Comparison of ENCODE assay signal across 23 cellular contexts in genomic region chr15:74850398-74850797, GRCh38. TPM values are rescaled to one million over a fixed set of nuclear protein-coding genes. Genes with fewer than 3 reads are reported as not detected.
DNase-seq lines count a peak whose midpoint lies in the region; ATAC-seq and TF ChIP-seq lines count a peak whose summit lies in the region.
"Had no signal": no experiment of that assay in that cellular context is flagged by ENCODE, and none has a peak within 500 bp of the region (broad histone marks: within the 10 kb centered on the region; RNA-seq: fewer than 3 reads in every experiment).

No MANE protein-coding gene starts in this region.

- peak overlapping the region; percentile 28 for H2AK9ac ChIP-seq in IMR-90 (replicated peaks; ENCODE audit: low read depth, low read length, poor library complexity)

- H3K18ac ChIP-seq in IMR-90 (ENCODE audit: low read depth, low read length), result no peak overlapping the region

- H2BK15ac ChIP-seq in IMR-90 (ENCODE audit: low read depth, low read length), result no peak overlapping the region

- dilution Hi-C loops in IMR-90 (cut with HindIII; ENCODE audit: low sequenced_read_pairs, unreplicated experiment) (no loop called here), mammary epithelial cell (cut with HindIII; ENCODE audit: low sequenced_read_pairs) (loop anchor here (5.0 kb wide), 3 partner anchors 33 to 78 kb away; partner anchors contain the start of gene FAM219B)

- H3K36me3 ChIP-seq in IMR-90 (ENCODE audit: control insufficient read depth, insufficient read depth, low read length) (peaks cover 60% of the 10 kb centered on the region), mucosa of descending colon (ENCODE audit: low read depth) (peaks cover 23% of the 10 kb centered on the region), parathyroid adenoma (ENCODE audit: control insufficient read depth, insufficient read depth, low read length) (no peaks in the 10 kb centered on the region), mammary epithelial cell (ENCODE audit: insufficient read depth, low read length) (peaks cover 31% of the 10 kb centered on the region)

- TF ChIP-seq RAD21 in IMR-90 (IDR thresholded peaks at IDR 0.05; ENCODE audit: low read length), result no peak

- no peak overlapping the region for H3K27ac ChIP-seq in IMR-90 (ENCODE audit: insufficient read depth, low read length)
- H3K27ac ChIP-seq in parathyroid adenoma, result peak overlapping the region; percentile 84
- no peak overlapping the region for H3K27ac ChIP-seq in mammary epithelial cell (ENCODE audit: insufficient read depth, low read depth, low read length)
- H3K27ac ChIP-seq: 22Rv1, BLaER1, C4-2B had no signal

- H3K4me2 ChIP-seq in IMR-90 (ENCODE audit: low read depth, low read length), result no peak overlapping the region
- no peak overlapping the region for H3K4me2 ChIP-seq in parathyroid adenoma (ENCODE audit: low read length)
- no peak overlapping the region for H3K4me2 ChIP-seq in mammary epithelial cell (ENCODE audit: insufficient read depth, low read depth, low read length)
- H3K4me2 ChIP-seq: BLaER1, GM23338 had no signal

- CTCF ChIA-PET in IMR-90 (lab: Yijun Ruan, JAX), result no interaction called here
- CTCF ChIA-PET in mammary epithelial cell (lab: Charles Lee; ENCODE audit: low non-redundant PET), result no interaction called here

- H3K79me2 ChIP-seq in parathyroid adenoma (no peaks in the 10 kb centered on the region), mammary epithelial cell (ENCODE audit: insufficient read depth, low read length) (peaks cover 4% of the 10 kb centered on the region)

- H4K20me1 ChIP-seq in IMR-90 (ENCODE audit: insufficient read depth, low read length) (peaks cover 12% of the 10 kb centered on the region), mammary epithelial cell (ENCODE audit: insufficient read depth, low read length) (no peaks in the 10 kb centered on the region)

- ATAC-seq in IMR-90 (ENCODE audit: low read depth), result no peak
- peak; percentile 74 for ATAC-seq in left colon
- peak; percentile 59 for ATAC-seq in mucosa of descending colon
- ATAC-seq in GM18909 (IDR thresholded peaks at IDR 0.05; ENCODE audit: poor library complexity, unreplicated experiment), result no peak
- ATAC-seq: CD8-positive, alpha-beta T cell; GM12878; GM23338; HCT116 had no signal

- no peaks in the 10 kb centered on the region for H3K9me1 ChIP-seq in IMR-90 (ENCODE audit: insufficient read depth, low read length)

- in situ Hi-C loops in IMR-90 (cut with MboI; ENCODE audit: low sequenced_read_pairs) (no loop called here), mammary epithelial cell (cut with MboI; ENCODE audit: low sequenced_read_pairs in 2 of 2) (no loop called here)

- H2BK5ac ChIP-seq in IMR-90 (ENCODE audit: low read depth, low read length, poor library complexity, severe bottlenecking), result no peak overlapping the region

- no peak for TF ChIP-seq POLR2A in IMR-90 (IDR thresholded peaks at IDR 0.05; ENCODE audit: low read depth, low read length)

- no TSS peak for BruUV-seq in IMR-90 (replicated peaks; lab: Mats Ljungman, UMichigan)
- BruUV-seq in mammary epithelial cell (replicated peaks; lab: Mats Ljungman, UMichigan), result no TSS peak

- H3K27me3 ChIP-seq in IMR-90 (ENCODE audit: control insufficient read depth, insufficient read depth, low read length), result no peaks in the 10 kb centered on the region
- no peaks in the 10 kb centered on the region for H3K27me3 ChIP-seq in parathyroid adenoma (ENCODE audit: control insufficient read depth, insufficient read depth, low read length)
- no peaks in the 10 kb centered on the region for H3K27me3 ChIP-seq in mammary epithelial cell (ENCODE audit: insufficient read depth, low read length)
- H3K27me3 ChIP-seq: BLaER1 had no signal

- H3K56ac ChIP-seq in IMR-90 (ENCODE audit: extremely low read depth, insufficient read depth, low read length), result no peak overlapping the region

- H3K4me1 ChIP-seq in IMR-90 (ENCODE audit: control insufficient read depth, insufficient read depth, low read length) (no peaks in the 10 kb centered on the region), mucosa of descending colon (ENCODE audit: low read depth) (peaks cover 6% of the 10 kb centered on the region), parathyroid adenoma (peaks cover 15% of the 10 kb centered on the region), mammary epithelial cell (ENCODE audit: insufficient read depth, low read length) (no peaks in the 10 kb centered on the region)
- H3K4me1 ChIP-seq: Caco-2 had no signal

- H3K23ac ChIP-seq in IMR-90 (ENCODE audit: low read depth, low read length), result no peak overlapping the region

- H4K8ac ChIP-seq in IMR-90 (ENCODE audit: low read depth in 2 of 2, low read length in 2 of 2), result no peak overlapping the region

- POLR2A ChIA-PET in IMR-90 (lab: Charles Lee; ENCODE audit: unreplicated experiment), result no interaction called here

- H3K79me1 ChIP-seq in IMR-90 (ENCODE audit: low read depth in 1 of 2, low read length in 2 of 2), result peaks cover 0 to 14% of the 10 kb centered on the region in 2 experiments; a peak in 1 of 4 replicates

- H3K9me3 ChIP-seq in IMR-90 (ENCODE audit: control insufficient read depth, insufficient read depth, low read length) (no peaks in the 10 kb centered on the region), mucosa of descending colon (no peaks in the 10 kb centered on the region), parathyroid adenoma (ENCODE audit: control insufficient read depth, low read length) (no peaks in the 10 kb centered on the region), mammary epithelial cell (replicated peaks; ENCODE audit: insufficient read depth, low read length) (no peaks in the 10 kb centered on the region)
- H3K9me3 ChIP-seq: BLaER1, Caco-2 had no signal

- no peak overlapping the region for H2AK5ac ChIP-seq in IMR-90 (ENCODE audit: low read depth, low read length)

- H2AFZ ChIP-seq in IMR-90 (replicated peaks; ENCODE audit: low read length, poor library complexity) (no peak overlapping the region), parathyroid adenoma (no peak overlapping the region), mammary epithelial cell (ENCODE audit: low read depth, low read length) (no peak overlapping the region)
- H2AFZ ChIP-seq: GM23338 had no signal

- 93% methylated on average over 3 of the region's 4 CpGs; no CpG with 5 or more reads in 1 of the 2 experiments for WGBS in IMR-90 (ENCODE audit: extremely low coverage in 2 of 2, insufficient read length in 1 of 2), 2 experiments
- WGBS in mammary epithelial cell (ENCODE audit: low coverage, missing lambda C conversion rate), result 98% methylated on average over 4 of the region's 4 CpGs

- H3K4me3 ChIP-seq in IMR-90 (ENCODE audit: insufficient read depth, low read depth, low read length), result no peak overlapping the region
- no peak overlapping the region for H3K4me3 ChIP-seq in mucosa of descending colon
- no peak overlapping the region for H3K4me3 ChIP-seq in parathyroid adenoma (ENCODE audit: low read depth, low read length)
- no peak overlapping the region for H3K4me3 ChIP-seq in mammary epithelial cell (replicated peaks in 1 of 3; ENCODE audit: insufficient read depth in 1 of 3, low read depth in 2 of 3, low read length in 3 of 3)
- H3K4me3 ChIP-seq: BLaER1, GM12878, GM23338 had no signal

- TF ChIP-seq CTCF in IMR-90 (conservative IDR thresholded peaks at IDR 0.05; ENCODE audit: low read depth, low read length) (no peak), mucosa of descending colon (IDR thresholded peaks at IDR 0.05) (no peak), parathyroid adenoma (IDR thresholded peaks at IDR 0.05) (no peak), mammary epithelial cell (conservative IDR thresholded peaks at IDR 0.05 in 1 of 2, IDR thresholded peaks at IDR 0.05 in 1 of 2; ENCODE audit: extremely low read depth in 1 of 2, insufficient read depth in 1 of 2, low read depth in 1 of 2, low read length in 2 of 2) (no peak)

- no peak overlapping the region for H2BK120ac ChIP-seq in IMR-90 (ENCODE audit: low read depth, low read length)

- H3K14ac ChIP-seq in IMR-90 (replicated peaks; ENCODE audit: low read depth, low read length), result no peak overlapping the region

- DNase-seq in IMR-90 (no peak), left colon (no peak), mucosa of descending colon (peak in 1 of 3 donors; percentile 34), mammary epithelial cell (no peak), GM03348 (ENCODE audit: low spot score) (no peak)
- no peak for DNase-seq in activated effector memory CD4-positive, alpha-beta T cell treated with anti-CD3 and anti-CD28 coated beads, Interleukin-2, amount 50 U/mL, for 16 hours
- DNase-seq: Caco-2; CD4-positive, CD25-positive, alpha-beta regulatory T cell; CD8-positive, alpha-beta T cell; DMS153; DND-41; H9 had no signal

- H3K9ac ChIP-seq in IMR-90 (ENCODE audit: low read depth, low read length) (no peak overlapping the region), parathyroid adenoma (no peak overlapping the region), mammary epithelial cell (ENCODE audit: insufficient read depth, low read length) (no peak overlapping the region)
- H3K9ac ChIP-seq: BLaER1 had no signal

- intact Hi-C loops in IMR-90 (cut with micrococcal nuclease) (no loop called here), left colon (cut with DNase I, micrococcal nuclease) (no loop called here), mucosa of descending colon (cut with DNase I, micrococcal nuclease) (no loop called here), mammary epithelial cell (cut with micrococcal nuclease) (no loop called here)

- no peak overlapping the region for H3K4ac ChIP-seq in IMR-90 (ENCODE audit: low read depth, low read length)

- H4K5ac ChIP-seq in IMR-90 (ENCODE audit: low read depth, low read length), result no peak overlapping the region

- H2BK20ac ChIP-seq in IMR-90 (ENCODE audit: low read depth, low read length), result no peak overlapping the region

- H4K91ac ChIP-seq in IMR-90 (ENCODE audit: insufficient read depth, low read depth, low read length), result no peak overlapping the region

RNA-seq across cellular contexts. Expression of gene ULK3, which starts 7.4 kb away (rescaled TPM):
- 8.6 and 11.8 TPM in 2 replicates for total RNA-seq in IMR-90 (2012; rRNA removed)
- 22.7 and 24.7 TPM in 2 replicates for polyA plus RNA-seq in IMR-90 (2012; rRNA removed)
- 10.2 and 12.4 TPM in 2 replicates for polyA plus RNA-seq in IMR-90 (2012; cell fraction: cytosol; rRNA removed)
- polyA plus RNA-seq in IMR-90 (2012; cell fraction: nucleus; rRNA removed; ENCODE audit: low replicate concordance), result 160 and 201 TPM in 2 replicates
- total RNA-seq in left colon, result 10 to 100 TPM; 70.7 to 83.2 TPM
- 10 to 100 TPM; 66.5 to 89.3 (median 73.1) TPM for total RNA-seq in mucosa of descending colon
- 10 to 100 TPM; 20.0 to 26.3 TPM for total RNA-seq in mammary epithelial cell
- polyA plus RNA-seq in mammary epithelial cell, result 17.8 TPM
- 22.1 TPM for polyA minus RNA-seq in mammary epithelial cell

RNA-seq across cellular contexts. Expression of gene SCAMP2, which starts 22.8 kb away (rescaled TPM):
- 23.3 and 25.8 TPM in 2 replicates for total RNA-seq in IMR-90 (2012; rRNA removed)
- 108 and 111 TPM in 2 replicates for polyA plus RNA-seq in IMR-90 (2012; rRNA removed)
- 47.2 and 71.4 TPM in 2 replicates for polyA plus RNA-seq in IMR-90 (2012; cell fraction: cytosol; rRNA removed)
- polyA plus RNA-seq in IMR-90 (2012; cell fraction: nucleus; rRNA removed; ENCODE audit: low replicate concordance), result 52.8 and 64.1 TPM in 2 replicates
- 100 to 1,000 TPM; 188 to 209 TPM for total RNA-seq in left colon
- total RNA-seq in mucosa of descending colon, result 100 to 1,000 TPM; 125 to 236 (median 218) TPM
- 10 to 100 TPM; 36.5 to 52.6 TPM for total RNA-seq in mammary epithelial cell
- 70.6 TPM for polyA plus RNA-seq in mammary epithelial cell
- 325 TPM for polyA minus RNA-seq in mammary epithelial cell

RNA-seq across cellular contexts. Expression of gene CPLX3, which starts 24.0 kb away (rescaled TPM):
- total RNA-seq in IMR-90 (2012; rRNA removed) (not detected in 2 replicates), left colon (under 1 TPM in 1 of 2 donors, not detected in 1; 0.15 TPM), mucosa of descending colon (under 1 TPM in 2 of 3 donors, not detected in 1; 0.16 to 0.19 TPM), mammary epithelial cell (not detected)
- polyA plus RNA-seq in IMR-90 (2012; rRNA removed) (not detected in 2 replicates), mammary epithelial cell (not detected)
- polyA plus RNA-seq in IMR-90 (2012; cell fraction: cytosol; rRNA removed), result not detected in 2 replicates
- polyA plus RNA-seq in IMR-90 (2012; cell fraction: nucleus; rRNA removed; ENCODE audit: low replicate concordance), result 0.12 and 0.24 TPM in 2 replicates
- polyA minus RNA-seq in mammary epithelial cell, result not detected
- total RNA-seq: B cell, Caco-2, GM12878, H4, H9 had no signal
- polyA plus RNA-seq: AG04450; CD4-positive, CD25-positive, alpha-beta regulatory T cell; GM23338 had no signal

RNA-seq across cellular contexts. Expression of gene LMAN1L, which starts 37.8 kb away (rescaled TPM):
- not detected in 2 replicates for total RNA-seq in IMR-90 (2012; rRNA removed)
- polyA plus RNA-seq in IMR-90 (2012; rRNA removed), result not detected in 2 replicates
- not detected in 2 replicates for polyA plus RNA-seq in IMR-90 (2012; cell fraction: cytosol; rRNA removed)
- polyA plus RNA-seq in IMR-90 (2012; cell fraction: nucleus; rRNA removed; ENCODE audit: low replicate concordance), result 0.09 and 0.30 TPM in 2 replicates
- under 1 TPM in 1 of 2 donors, not detected in 1; 0.40 TPM for total RNA-seq in left colon
- under 1 TPM; 0.32 to 0.60 (median 0.55) TPM for total RNA-seq in mucosa of descending colon
- total RNA-seq in mammary epithelial cell, result under 1 TPM in 1 of 2 donors, not detected in 1; 0.14 TPM
- not detected for polyA plus RNA-seq in mammary epithelial cell
- polyA minus RNA-seq in mammary epithelial cell, result not detected
- total RNA-seq: Caco-2; CD4-positive, CD25-positive, alpha-beta regulatory T cell; CD8-positive, alpha-beta T cell; GM12878; GM23338; H9 had no signal
- polyA plus RNA-seq: AG04450; CD4-positive, CD25-positive, alpha-beta regulatory T cell; GM12878; GM23338 had no signal

RNA-seq across cellular contexts. Expression of gene MPI, which starts 39.4 kb away (rescaled TPM):
- 61.4 and 91.8 TPM in 2 replicates for total RNA-seq in IMR-90 (2012; rRNA removed)
- polyA plus RNA-seq in IMR-90 (2012; rRNA removed), result 80.1 and 81.1 TPM in 2 replicates
- polyA plus RNA-seq in IMR-90 (2012; cell fraction: cytosol; rRNA removed), result 68.1 and 94.5 TPM in 2 replicates
- 73.5 and 116 TPM in 2 replicates for polyA plus RNA-seq in IMR-90 (2012; cell fraction: nucleus; rRNA removed; ENCODE audit: low replicate concordance)
- total RNA-seq in left colon, result 10 to 100 TPM; 62.2 to 76.7 TPM
- total RNA-seq in mucosa of descending colon, result 10 to 100 TPM; 50.2 to 96.5 (median 68.3) TPM
- 10 to 100 TPM; 32.1 to 32.7 TPM for total RNA-seq in mammary epithelial cell
- polyA plus RNA-seq in mammary epithelial cell, result 87.6 TPM
- 68.4 TPM for polyA minus RNA-seq in mammary epithelial cell

Comparison
In these comparisons a context has a peak if more than half of its experiments do, and no peak if none do; other contexts are left out.
1. ATAC-seq: peak in left colon (single experiment) and mucosa of descending colon (single experiment); none in IMR-90 (single experiment) and GM18909 (single experiment).